In genomic region chr3:120907659-120908029, GRCh38 we compare ENCODE assay signal across 1 cellular context.
TF ChIP-seq lines count a peak whose summit lies in the region.

No MANE protein-coding gene starts in this region.

TF ChIP-seq in HepG2, 621 proteins besides CTCF, POLR2A, EP300 and RAD21 (continued from another document):
- no peak for TF ChIP-seq FOXO4 (CRISPR knock-in tag; conservative IDR thresholded peaks at IDR 0.05)
- TF ChIP-seq PRDM15 (CRISPR knock-in tag; IDR thresholded peaks at IDR 0.05): no peak
- TF ChIP-seq ZMYM4 (CRISPR knock-in tag; IDR thresholded peaks at IDR 0.05): no peak
- no peak for TF ChIP-seq ZZZ3 (CRISPR knock-in tag; IDR thresholded peaks at IDR 0.05; ENCODE audit: borderline replicate concordance)
- no peak for TF ChIP-seq GABPA (IDR thresholded peaks at IDR 0.05; ENCODE audit: low read depth, low read length)
- no peak for TF ChIP-seq GABPA (CRISPR knock-in tag; IDR thresholded peaks at IDR 0.05; ENCODE audit: low read depth)
- TF ChIP-seq PBX2 (CRISPR knock-in tag; IDR thresholded peaks at IDR 0.05): peak; percentile 47; the same call in 1 of the 2 replicates
- no peak for TF ChIP-seq MBNL3 (CRISPR knock-in tag; conservative IDR thresholded peaks at IDR 0.05)
- TF ChIP-seq ZNF687 (CRISPR knock-in tag; IDR thresholded peaks at IDR 0.05): no peak
- TF ChIP-seq EHMT2 (IDR thresholded peaks at IDR 0.05; ENCODE audit: borderline replicate concordance, low read depth, low read length): 0 out of 2 replicates have a peak, but pooled peaks have one; percentile 18
- TF ChIP-seq PAX8 (CRISPR knock-in tag; IDR thresholded peaks at IDR 0.05; ENCODE audit: borderline replicate concordance): no peak
- no peak for TF ChIP-seq MTERF4 (CRISPR knock-in tag; IDR thresholded peaks at IDR 0.05)
- TF ChIP-seq SIX1 (CRISPR knock-in tag; IDR thresholded peaks at IDR 0.05; ENCODE audit: borderline replicate concordance): no peak
- TF ChIP-seq FOXO1 (CRISPR knock-in tag; IDR thresholded peaks at IDR 0.05): no peak
